ENCODE assay signal across 16 cellular contexts in the genomic region with DNA sequence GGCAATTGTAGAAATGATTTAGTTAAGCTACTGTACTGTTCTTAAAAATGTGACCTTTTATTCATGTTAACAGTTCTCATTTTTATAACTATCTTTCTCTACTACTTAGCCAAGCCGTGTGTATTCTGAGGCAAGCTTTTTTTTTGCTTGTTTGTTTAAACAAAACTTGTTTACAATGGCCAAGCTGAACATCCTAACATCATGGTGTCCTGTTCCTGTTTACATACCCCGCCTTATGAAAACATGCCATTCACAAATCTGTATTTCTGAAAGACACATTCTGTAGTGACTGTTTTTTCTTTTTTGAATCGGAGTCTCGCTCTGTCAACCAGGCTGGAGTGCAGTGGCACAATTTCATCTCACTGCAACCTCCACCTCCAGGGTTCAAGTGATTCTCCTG.
DNase-seq lines count a peak whose midpoint lies in the region; ATAC-seq and TF ChIP-seq lines count a peak whose summit lies in the region.
"Had no signal": no experiment of that assay in that cellular context is flagged by ENCODE, and none has a peak within 500 bp of the region (broad histone marks: within the 10 kb centered on the region; RNA-seq: fewer than 3 reads in every experiment).

No MANE protein-coding gene starts in this region.

- no peaks in the 10 kb centered on the region for H4K20me1 ChIP-seq in osteoblast (ENCODE audit: insufficient read depth, low read length)

- BruUV-seq in Caco-2 (replicated peaks; lab: Mats Ljungman, UMichigan): no TSS peak

- H3K27me3 Mint-ChIP-seq in activated CD4-positive, alpha-beta T cell treated with anti-CD3 and anti-CD28 coated beads for 36 hours: no peaks in the 10 kb centered on the region
- H3K27me3 Mint-ChIP-seq in activated CD4-positive, alpha-beta T cell treated with anti-CD3 and anti-CD28 coated beads, Interleukin-2, amount 10 ng/mL, durations not matched to agents 7 days and 5 days: no peaks in the 10 kb centered on the region
- H3K27me3 Mint-ChIP-seq in Caco-2 (ENCODE audit: insufficient read depth, unreplicated experiment) (no peaks in the 10 kb centered on the region), activated B cell treated with CpG ODN at 0.5 μM for 24 hours (no peaks in the 10 kb centered on the region), immature natural killer cell (ENCODE audit: low read depth in 3 of 3) (peaks cover 0 to 4% (median 0%) of the 10 kb centered on the region in 3 donors)
- H3K27me3 Mint-ChIP-seq: CD4-positive, alpha-beta memory T cell had no signal

- H3K36me3 Mint-ChIP-seq in activated CD4-positive, alpha-beta T cell treated with anti-CD3 and anti-CD28 coated beads for 36 hours (ENCODE audit: low read depth): peaks cover 59% of the 10 kb centered on the region
- peaks cover 67% of the 10 kb centered on the region for H3K36me3 Mint-ChIP-seq in activated CD4-positive, alpha-beta T cell treated with anti-CD3 and anti-CD28 coated beads, Interleukin-2, amount 10 ng/mL, durations not matched to agents 7 days and 5 days (ENCODE audit: low read depth)
- H3K36me3 Mint-ChIP-seq in Caco-2 (ENCODE audit: insufficient read depth, unreplicated experiment): peaks cover 92% of the 10 kb centered on the region
- H3K36me3 Mint-ChIP-seq in activated B cell treated with CpG ODN at 0.5 μM for 24 hours (ENCODE audit: low read depth): peaks cover 84% of the 10 kb centered on the region
- H3K36me3 Mint-ChIP-seq in immature natural killer cell: peaks cover 29 to 56% (median 48%) of the 10 kb centered on the region in 3 donors

- DNase-seq in activated CD4-positive, alpha-beta T cell treated with anti-CD3 and anti-CD28 coated beads for 36 hours: no peak
- no peak for DNase-seq in activated CD4-positive, alpha-beta T cell treated with anti-CD3 and anti-CD28 coated beads, Interleukin-2, amount 10 ng/mL, durations not matched to agents 7 days and 5 days
- DNase-seq in Caco-2 (no peak), activated B cell treated with CpG ODN at 0.5 μM for 24 hours (no peak), osteoblast (ENCODE audit: insufficient read length, low spot score, missing footprints) (peak; percentile 17), A172 (ENCODE audit: low spot score) (no peak), immature natural killer cell (no peak), foreskin melanocyte (no peak)
- DNase-seq: CD4-positive, alpha-beta memory T cell; DND-41; GM23248; HCEC 1CT; NCI-H2227 treated with DMSO at 0.1 percent for 48 hours; NCI-H526 treated with DMSO at 0.1 percent for 48 hours had no signal

- H3K4me3 Mint-ChIP-seq in activated CD4-positive, alpha-beta T cell treated with anti-CD3 and anti-CD28 coated beads for 36 hours: no peak overlapping the region
- no peak overlapping the region for H3K4me3 Mint-ChIP-seq in activated CD4-positive, alpha-beta T cell treated with anti-CD3 and anti-CD28 coated beads, Interleukin-2, amount 10 ng/mL, durations not matched to agents 7 days and 5 days
- no peak overlapping the region for H3K4me3 Mint-ChIP-seq in Caco-2 (ENCODE audit: unreplicated experiment)
- H3K4me3 Mint-ChIP-seq in activated B cell treated with CpG ODN at 0.5 μM for 24 hours: no peak overlapping the region
- no peak overlapping the region for H3K4me3 Mint-ChIP-seq in immature natural killer cell
- H3K4me3 Mint-ChIP-seq: CD4-positive, alpha-beta memory T cell had no signal

- H3K4me1 ChIP-seq in Caco-2: no peaks in the 10 kb centered on the region
- H3K4me1 ChIP-seq in osteoblast (ENCODE audit: insufficient read depth, low read length): peaks cover 3% of the 10 kb centered on the region

- H3K9me3 ChIP-seq in Caco-2 (no peaks in the 10 kb centered on the region), osteoblast (ENCODE audit: low read depth, low read length) (no peaks in the 10 kb centered on the region)

- CTCF ChIA-PET in activated CD4-positive, alpha-beta T cell treated with anti-CD3 and anti-CD28 coated beads for 36 hours (lab: Charles Lee): interaction anchor here (0.5 to 0.7 kb wide), 2 partner anchors 140 to 338 kb away, joined by 3 read pairs; no protein-coding TSS in a partner anchor
- CTCF ChIA-PET in activated CD4-positive, alpha-beta T cell treated with anti-CD3 and anti-CD28 coated beads, Interleukin-2, amount 10 ng/mL, durations not matched to agents 7 days and 5 days (lab: Charles Lee): no interaction called here
- CTCF ChIA-PET in Caco-2 (lab: Charles Lee) (interaction anchor here (0.6 to 0.7 kb wide), 3 partner anchors 30 to 978 kb away, joined by 3 to 4 read pairs (median 4); no protein-coding TSS in a partner anchor), activated B cell treated with CpG ODN at 0.5 μM for 24 hours (lab: Charles Lee) (no interaction called here)

- H3K36me3 ChIP-seq in Caco-2 (ENCODE audit: control insufficient read depth, insufficient read depth, low read length) (peaks cover 8% of the 10 kb centered on the region; the same call in 1 of the 2 replicates), osteoblast (ENCODE audit: insufficient read depth, low read length) (peaks cover 44% of the 10 kb centered on the region)

- H3K27me3 ChIP-seq in Caco-2 (replicated peaks; ENCODE audit: control insufficient read depth, insufficient read depth, low read length) (no peaks in the 10 kb centered on the region), osteoblast (ENCODE audit: insufficient read depth, low read length) (no peaks in the 10 kb centered on the region)

- no peak for ATAC-seq in activated CD4-positive, alpha-beta T cell treated with anti-CD3 and anti-CD28 coated beads for 36 hours
- no peak for ATAC-seq in activated B cell treated with CpG ODN at 0.5 μM for 24 hours (ENCODE audit: low read depth)
- ATAC-seq: GM12878 had no signal

- intact Hi-C loops in activated CD4-positive, alpha-beta T cell treated with anti-CD3 and anti-CD28 coated beads for 36 hours (cut with DNase I, micrococcal nuclease): no loop called here
- intact Hi-C loops in Caco-2 (cut with micrococcal nuclease; ENCODE audit: unreplicated experiment) (no loop called here), activated B cell treated with CpG ODN at 0.5 μM for 24 hours (cut with micrococcal nuclease) (no loop called here)

- no peak overlapping the region for H3K4me2 ChIP-seq in osteoblast (ENCODE audit: insufficient read depth, low read length)

- H3K27ac ChIP-seq in osteoblast (ENCODE audit: low read depth, low read length): no peak overlapping the region
- H3K27ac ChIP-seq: GM23248, HL-60 had no signal

- no peaks in the 10 kb centered on the region for H3K4me1 Mint-ChIP-seq in activated CD4-positive, alpha-beta T cell treated with anti-CD3 and anti-CD28 coated beads for 36 hours
- no peaks in the 10 kb centered on the region for H3K4me1 Mint-ChIP-seq in activated CD4-positive, alpha-beta T cell treated with anti-CD3 and anti-CD28 coated beads, Interleukin-2, amount 10 ng/mL, durations not matched to agents 7 days and 5 days
- H3K4me1 Mint-ChIP-seq in Caco-2 (ENCODE audit: low read depth, unreplicated experiment): peaks cover 9% of the 10 kb centered on the region
- H3K4me1 Mint-ChIP-seq in activated B cell treated with CpG ODN at 0.5 μM for 24 hours: no peaks in the 10 kb centered on the region
- H3K4me1 Mint-ChIP-seq in immature natural killer cell: no peaks in the 10 kb centered on the region

- no peaks in the 10 kb centered on the region for H3K79me2 ChIP-seq in osteoblast (ENCODE audit: insufficient read depth, low read length)

- TF ChIP-seq CTCF in Caco-2 (IDR thresholded peaks at IDR 0.05; ENCODE audit: insufficient read depth in 1 of 2, low read depth in 1 of 2, low read length in 1 of 2, severe bottlenecking in 1 of 2, unreplicated experiment in 1 of 2) (no peak), activated B cell treated with CpG ODN at 0.5 μM for 24 hours (IDR thresholded peaks at IDR 0.05) (no peak), osteoblast (IDR thresholded peaks at IDR 0.05; ENCODE audit: extremely low read depth, low read depth, low read length) (no peak)

- H3K4me3 ChIP-seq in Caco-2 (ENCODE audit: low read depth, low read length): no peak overlapping the region
- no peak overlapping the region for H3K4me3 ChIP-seq in osteoblast (ENCODE audit: insufficient read depth, low read length)
- H3K4me3 ChIP-seq: GM12878, GM23248 had no signal

- no peaks in the 10 kb centered on the region for H3K9me3 Mint-ChIP-seq in activated CD4-positive, alpha-beta T cell treated with anti-CD3 and anti-CD28 coated beads for 36 hours (ENCODE audit: low read depth)
- no peaks in the 10 kb centered on the region for H3K9me3 Mint-ChIP-seq in activated CD4-positive, alpha-beta T cell treated with anti-CD3 and anti-CD28 coated beads, Interleukin-2, amount 10 ng/mL, durations not matched to agents 7 days and 5 days
- H3K9me3 Mint-ChIP-seq in Caco-2 (ENCODE audit: unreplicated experiment): no peaks in the 10 kb centered on the region
- H3K9me3 Mint-ChIP-seq in activated B cell treated with CpG ODN at 0.5 μM for 24 hours: no peaks in the 10 kb centered on the region
- no peaks in the 10 kb centered on the region for H3K9me3 Mint-ChIP-seq in immature natural killer cell

- peak overlapping the region; percentile 31 for H3K27ac Mint-ChIP-seq in activated CD4-positive, alpha-beta T cell treated with anti-CD3 and anti-CD28 coated beads for 36 hours
- no peak overlapping the region for H3K27ac Mint-ChIP-seq in activated CD4-positive, alpha-beta T cell treated with anti-CD3 and anti-CD28 coated beads, Interleukin-2, amount 10 ng/mL, durations not matched to agents 7 days and 5 days
- peak overlapping the region; percentile 5 for H3K27ac Mint-ChIP-seq in Caco-2 (ENCODE audit: unreplicated experiment)
- H3K27ac Mint-ChIP-seq in activated B cell treated with CpG ODN at 0.5 μM for 24 hours: peak overlapping the region; percentile 59
- no peak overlapping the region for H3K27ac Mint-ChIP-seq in immature natural killer cell

- POLR2A ChIA-PET in activated CD4-positive, alpha-beta T cell treated with anti-CD3 and anti-CD28 coated beads for 36 hours (lab: Charles Lee): no interaction called here
- POLR2A ChIA-PET in activated CD4-positive, alpha-beta T cell treated with anti-CD3 and anti-CD28 coated beads, Interleukin-2, amount 10 ng/mL, durations not matched to agents 7 days and 5 days (lab: Charles Lee): no interaction called here
- POLR2A ChIA-PET in Caco-2 (lab: Charles Lee): no interaction called here
- POLR2A ChIA-PET in activated B cell treated with CpG ODN at 0.5 μM for 24 hours (lab: Charles Lee): interaction anchor here (0.7 kb wide), 1 partner anchor 82 kb away, joined by 3 read pairs; no protein-coding TSS in a partner anchor

- no peak overlapping the region for H2AFZ ChIP-seq in osteoblast (ENCODE audit: low read length)
- H2AFZ ChIP-seq: GM23248 had no signal

Comparison
In these comparisons a context has a peak if more than half of its experiments do, and no peak if none do; other contexts are left out.
1. H3K27ac Mint-ChIP-seq: peak in activated CD4-positive, alpha-beta T cell treated with anti-CD3 and anti-CD28 coated beads for 36 hours (single experiment), Caco-2 (single experiment) and activated B cell treated with CpG ODN at 0.5 μM for 24 hours (single experiment); none in activated CD4-positive, alpha-beta T cell treated with anti-CD3 and anti-CD28 coated beads, Interleukin-2, amount 10 ng/mL, durations not matched to agents 7 days and 5 days (single experiment) and immature natural killer cell (0 of 6).
2. CTCF ChIA-PET loops: an anchor here in activated CD4-positive, alpha-beta T cell treated with anti-CD3 and anti-CD28 coated beads for 36 hours (0.5 to 0.7 kb wide) and Caco-2 (0.6 to 0.7 kb wide); none called in activated CD4-positive, alpha-beta T cell treated with anti-CD3 and anti-CD28 coated beads, Interleukin-2, amount 10 ng/mL, durations not matched to agents 7 days and 5 days and activated B cell treated with CpG ODN at 0.5 μM for 24 hours.